Comparison of ENCODE assay signal across 1 cellular context in the genomic region with DNA sequence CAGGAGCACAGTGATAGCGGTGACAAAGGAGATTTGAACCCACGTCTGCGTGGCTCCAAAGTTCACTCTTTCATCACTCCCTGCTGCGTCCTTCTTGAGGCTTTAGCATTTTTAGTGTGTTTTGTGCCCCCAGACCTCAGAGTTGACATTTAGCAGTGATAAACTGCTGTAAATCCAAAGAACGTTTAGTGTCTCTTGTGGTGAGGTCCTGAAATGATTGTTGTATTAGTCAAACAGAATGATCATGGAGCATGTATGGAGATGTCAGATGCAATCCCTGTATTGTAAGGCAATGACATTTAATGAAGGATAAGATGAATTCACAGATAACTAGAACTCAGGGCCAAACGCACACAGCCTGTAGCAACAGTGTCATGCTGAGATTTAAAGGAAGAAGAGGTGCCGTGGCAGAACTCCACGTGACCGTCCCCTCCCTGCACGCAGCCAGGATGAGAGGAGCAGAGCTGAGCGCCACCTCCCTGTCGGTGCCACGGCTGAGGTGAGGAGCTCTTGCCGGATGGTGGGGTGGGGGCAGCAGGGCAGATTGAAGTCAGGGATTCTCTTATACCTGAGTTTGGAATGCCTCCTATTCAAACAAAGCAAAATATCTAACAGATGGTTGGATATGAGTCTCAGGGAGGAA.
TF ChIP-seq lines count a peak whose summit lies in the region.

No MANE protein-coding gene starts in this region.

TF ChIP-seq in IMR-90, 13 proteins besides CTCF, POLR2A, EP300 and RAD21 (continued from another document):
- TF ChIP-seq, protein P1, sequence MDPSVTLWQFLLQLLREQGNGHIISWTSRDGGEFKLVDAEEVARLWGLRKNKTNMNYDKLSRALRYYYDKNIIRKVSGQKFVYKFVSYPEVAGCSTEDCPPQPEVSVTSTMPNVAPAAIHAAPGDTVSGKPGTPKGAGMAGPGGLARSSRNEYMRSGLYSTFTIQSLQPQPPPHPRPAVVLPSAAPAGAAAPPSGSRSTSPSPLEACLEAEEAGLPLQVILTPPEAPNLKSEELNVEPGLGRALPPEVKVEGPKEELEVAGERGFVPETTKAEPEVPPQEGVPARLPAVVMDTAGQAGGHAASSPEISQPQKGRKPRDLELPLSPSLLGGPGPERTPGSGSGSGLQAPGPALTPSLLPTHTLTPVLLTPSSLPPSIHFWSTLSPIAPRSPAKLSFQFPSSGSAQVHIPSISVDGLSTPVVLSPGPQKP (IDR thresholded peaks at IDR 0.05; ENCODE audit: borderline replicate concordance, low read depth, low read length), result no peak
- TF ChIP-seq RCOR1 (IDR thresholded peaks at IDR 0.05; ENCODE audit: insufficient replicate concordance, low read length) (no peak), MAFK (IDR thresholded peaks at IDR 0.05; ENCODE audit: low read depth, low read length) (no peak), RFX5 (IDR thresholded peaks at IDR 0.05; ENCODE audit: low read depth, low read length) (no peak), MAZ (IDR thresholded peaks at IDR 0.05; ENCODE audit: borderline replicate concordance, low read depth, low read length) (no peak), SMC3 (IDR thresholded peaks at IDR 0.05; ENCODE audit: low read depth, low read length) (no peak), NFE2L2 (IDR thresholded peaks at IDR 0.05; ENCODE audit: low read depth, low read length) (no peak), CHD1 (IDR thresholded peaks at IDR 0.05; ENCODE audit: low read depth, low read length) (no peak), BHLHE40 (IDR thresholded peaks at IDR 0.05; ENCODE audit: low read depth, low read length) (no peak), CEBPB (IDR thresholded peaks at IDR 0.05; ENCODE audit: low read depth, low read length) (no peak)
- TF ChIP-seq, protein P2, sequence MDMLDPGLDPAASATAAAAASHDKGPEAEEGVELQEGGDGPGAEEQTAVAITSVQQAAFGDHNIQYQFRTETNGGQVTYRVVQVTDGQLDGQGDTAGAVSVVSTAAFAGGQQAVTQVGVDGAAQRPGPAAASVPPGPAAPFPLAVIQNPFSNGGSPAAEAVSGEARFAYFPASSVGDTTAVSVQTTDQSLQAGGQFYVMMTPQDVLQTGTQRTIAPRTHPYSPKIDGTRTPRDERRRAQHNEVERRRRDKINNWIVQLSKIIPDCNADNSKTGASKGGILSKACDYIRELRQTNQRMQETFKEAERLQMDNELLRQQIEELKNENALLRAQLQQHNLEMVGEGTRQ (IDR thresholded peaks at IDR 0.05; ENCODE audit: low read depth, low read length), result no peak
